In genomic region chr20:35463455-35464300, GRCh38 we compare ENCODE assay signal across 1 cellular context.
TF ChIP-seq lines count a peak whose summit lies in the region.

No MANE protein-coding gene starts in this region.

TF ChIP-seq in HepG2, 621 proteins besides CTCF, POLR2A, EP300 and RAD21 (continued from another document and continues in another):
- no peak for TF ChIP-seq ZBTB46 (CRISPR knock-in tag; IDR thresholded peaks at IDR 0.05; ENCODE audit: borderline replicate concordance)
- TF ChIP-seq MYPOP (CRISPR knock-in tag; IDR thresholded peaks at IDR 0.05): no peak
- TF ChIP-seq HMGA1 (CRISPR knock-in tag; conservative IDR thresholded peaks at IDR 0.05): no peak
- no peak for TF ChIP-seq ATRX (CRISPR knock-in tag; IDR thresholded peaks at IDR 0.05; ENCODE audit: borderline replicate concordance)
- TF ChIP-seq ZBTB38 (CRISPR knock-in tag; IDR thresholded peaks at IDR 0.05): no peak
- TF ChIP-seq FOXA3 (CRISPR knock-in tag; IDR thresholded peaks at IDR 0.05): peak; percentile 42
- TF ChIP-seq ZMYM3 (CRISPR knock-in tag; IDR thresholded peaks at IDR 0.05): no peak
- TF ChIP-seq ZNF646 (CRISPR knock-in tag; IDR thresholded peaks at IDR 0.05): no peak
- TF ChIP-seq ATF6 (CRISPR knock-in tag; conservative IDR thresholded peaks at IDR 0.05): no peak
- no peak for TF ChIP-seq BCL3 (CRISPR knock-in tag; IDR thresholded peaks at IDR 0.05)
- 0 out of 2 replicates have a peak, but pooled peaks have one; percentile 60 for TF ChIP-seq ZNF547 (CRISPR knock-in tag; IDR thresholded peaks at IDR 0.05)
- no peak for TF ChIP-seq BRD4 (CRISPR knock-in tag; IDR thresholded peaks at IDR 0.05)
- no peak for TF ChIP-seq NFIC (IDR thresholded peaks at IDR 0.05; ENCODE audit: low read length)
- TF ChIP-seq ZNF501 (CRISPR knock-in tag; IDR thresholded peaks at IDR 0.05): 0 out of 2 replicates have a peak, but pooled peaks have one; percentile 36
- TF ChIP-seq BORCS8-MEF2B (CRISPR knock-in tag; IDR thresholded peaks at IDR 0.05): no peak
- TF ChIP-seq ZNF431 (CRISPR knock-in tag; IDR thresholded peaks at IDR 0.05; ENCODE audit: borderline replicate concordance, low read depth): no peak
- no peak for TF ChIP-seq MZF1 (CRISPR knock-in tag; IDR thresholded peaks at IDR 0.05; ENCODE audit: borderline replicate concordance)
- no peak for TF ChIP-seq ZNF569 (CRISPR knock-in tag; IDR thresholded peaks at IDR 0.05; ENCODE audit: borderline replicate concordance)
- TF ChIP-seq HHEX (CRISPR knock-in tag; IDR thresholded peaks at IDR 0.05): no peak
- no peak; the same call in 1 of the 2 replicates for TF ChIP-seq ZNF687 (CRISPR knock-in tag; IDR thresholded peaks at IDR 0.05)
- no peak for TF ChIP-seq ZNF572 (CRISPR knock-in tag; IDR thresholded peaks at IDR 0.05)
- no peak for TF ChIP-seq ZNF207 (IDR thresholded peaks at IDR 0.05; ENCODE audit: borderline replicate concordance)
- no peak for TF ChIP-seq ZNF839 (CRISPR knock-in tag; IDR thresholded peaks at IDR 0.05; ENCODE audit: borderline replicate concordance)
- TF ChIP-seq MLX (CRISPR knock-in tag; IDR thresholded peaks at IDR 0.05): peak; percentile 15; the same call in 1 of the 2 replicates
- no peak for TF ChIP-seq RORA (CRISPR knock-in tag; IDR thresholded peaks at IDR 0.05)
- peak; percentile 82; the same call in 1 of the 2 replicates for TF ChIP-seq ZNF276 (CRISPR knock-in tag; IDR thresholded peaks at IDR 0.05; ENCODE audit: low read depth)
- no peak for TF ChIP-seq MNT (IDR thresholded peaks at IDR 0.05)
- TF ChIP-seq TEAD3 (CRISPR knock-in tag; optimal IDR thresholded peaks at IDR 0.05; ENCODE audit: borderline replicate concordance): peak; percentile 39
- TF ChIP-seq KLF9 (CRISPR knock-in tag; IDR thresholded peaks at IDR 0.05; ENCODE audit: low read depth): no peak
- TF ChIP-seq PCBP1 (IDR thresholded peaks at IDR 0.05; ENCODE audit: borderline replicate concordance, low read depth, low read length): no peak
- 0 out of 2 replicates have a peak, but pooled peaks have one; percentile 36 for TF ChIP-seq ZSCAN25 (CRISPR knock-in tag; IDR thresholded peaks at IDR 0.05)
- peak; percentile 57; the same call in 1 of the 2 replicates for TF ChIP-seq ZSCAN9 (CRISPR knock-in tag; IDR thresholded peaks at IDR 0.05; ENCODE audit: borderline replicate concordance)
